8 cellular contexts compared by ENCODE assay signal in genomic region chr12:38907171-38907923, GRCh38. TPM values are rescaled to one million over a fixed set of nuclear protein-coding genes. Genes with fewer than 3 reads are reported as not detected.
DNase-seq lines count a peak whose midpoint lies in the region; ATAC-seq, FAIRE-seq and TF ChIP-seq lines count a peak whose summit lies in the region.

No MANE protein-coding gene starts in this region.

- 57% methylated on average over 6 of the region's 6 CpGs for WGBS in A549 (ENCODE audit: missing lambda C conversion rate)

- TF ChIP-seq POLR2A in A549 (IDR thresholded peaks at IDR 0.05; ENCODE audit: low read length): no peak

- TF ChIP-seq EP300 in A549 (IDR thresholded peaks at IDR 0.05): no peak

- CTCF ChIA-PET in A549 (lab: Yijun Ruan, JAX): interaction anchor here (0.6 to 3.5 kb wide), 25 partner anchors 8 to 853 kb away, joined by 3 to 17 read pairs (median 4); no protein-coding TSS in a partner anchor

- H3K27me3 ChIP-seq in HUES48 (ENCODE audit: control insufficient read depth, insufficient read depth, low read length) (peaks cover 12% of the 10 kb centered on the region; the same call in 1 of the 2 replicates), muscle layer of duodenum (ENCODE audit: low read depth, low read length) (no peaks in the 10 kb centered on the region)

- TF ChIP-seq RAD21 in A549 (conservative IDR thresholded peaks at IDR 0.05 in 1 of 2, IDR thresholded peaks at IDR 0.05 in 1 of 2): no peak

- H3K4me3 ChIP-seq in A549: peak overlapping the region; percentile 61
- H3K4me3 ChIP-seq in HUES48 (ENCODE audit: low read depth, low read length): peak overlapping the region; percentile 70
- H3K4me3 ChIP-seq in cardiac fibroblast (replicated peaks in 1 of 2; ENCODE audit: low read depth in 2 of 2, low read length in 2 of 2): peak overlapping the region; percentile 78 to 83
- peak overlapping the region; percentile 86 to 91 for H3K4me3 ChIP-seq in muscle layer of duodenum (ENCODE audit: low read depth in 1 of 2, low read length in 2 of 2)

- no peak for ATAC-seq in A549
- ATAC-seq in GM21528 (IDR thresholded peaks at IDR 0.05; ENCODE audit: low FRiP score, unreplicated experiment): no peak
- ATAC-seq in GM21619 (IDR thresholded peaks at IDR 0.05; ENCODE audit: unreplicated experiment): no peak

- H3K9ac ChIP-seq in HUES48 (ENCODE audit: low read depth, low read length): no peak overlapping the region

- no peaks in the 10 kb centered on the region for H3K36me3 ChIP-seq in HUES48 (ENCODE audit: control insufficient read depth, insufficient read depth, low read length)
- H3K36me3 ChIP-seq in muscle layer of duodenum (ENCODE audit: control insufficient read depth in 1 of 2, insufficient read depth in 2 of 2, low read length in 2 of 2): peaks cover 0 to 4% of the 10 kb centered on the region in 2 donors

- peak overlapping the region; percentile 85 to 96 for H3K27ac ChIP-seq in A549
- no peak overlapping the region for H3K27ac ChIP-seq in HUES48 (ENCODE audit: low read depth, low read length)
- H3K27ac ChIP-seq in muscle layer of duodenum (ENCODE audit: low read length): peak overlapping the region; percentile 96

- H3K4me2 ChIP-seq in A549: peak overlapping the region; percentile 91

- FAIRE-seq in A549 (lab: Jason Lieb, UNC): no peak

- TF ChIP-seq CTCF in A549 (IDR thresholded peaks at IDR 0.05) (no peak), cardiac fibroblast (IDR thresholded peaks at IDR 0.05; ENCODE audit: low read depth, low read length) (no peak)

- POLR2A ChIA-PET in A549 (lab: Yijun Ruan, JAX): interaction anchor here (2.5 kb wide), 1 partner anchor 15 kb away, joined by 12 read pairs; no protein-coding TSS in a partner anchor

- H3K9me3 ChIP-seq in A549 (no peaks in the 10 kb centered on the region), HUES48 (ENCODE audit: control insufficient read depth, insufficient read depth, low read length) (no peaks in the 10 kb centered on the region), muscle layer of duodenum (ENCODE audit: control insufficient read depth in 1 of 2, low read length in 2 of 2) (no peaks in the 10 kb centered on the region)

- peaks cover 20% of the 10 kb centered on the region; the same call in 2 of the 3 replicates for H3K4me1 ChIP-seq in A549
- H3K4me1 ChIP-seq in HUES48 (ENCODE audit: control insufficient read depth, insufficient read depth, low read length): peaks cover 14% of the 10 kb centered on the region; the same call in 1 of the 2 replicates
- no peaks in the 10 kb centered on the region for H3K4me1 ChIP-seq in muscle layer of duodenum (ENCODE audit: control insufficient read depth in 1 of 2, insufficient read depth in 2 of 2, low read length in 2 of 2)

- DNase-seq in A549 (ENCODE audit: low read depth in 1 of 2, low spot score in 1 of 2): no peak
- peak in 1 of 2 donors; percentile 22 for DNase-seq in cardiac fibroblast (ENCODE audit: low read depth in 2 of 2)
- DNase-seq in SIG-M5 treated with dmso at 0.1 percent for 504 hours (lab: John Stamatoyannopoulos, UW; ENCODE audit: unreplicated experiment): no peak
- DNase-seq in EL: no peak

TF ChIP-seq in A549, 52 proteins besides CTCF, POLR2A, EP300 and RAD21:
- TF ChIP-seq, protein P1, sequence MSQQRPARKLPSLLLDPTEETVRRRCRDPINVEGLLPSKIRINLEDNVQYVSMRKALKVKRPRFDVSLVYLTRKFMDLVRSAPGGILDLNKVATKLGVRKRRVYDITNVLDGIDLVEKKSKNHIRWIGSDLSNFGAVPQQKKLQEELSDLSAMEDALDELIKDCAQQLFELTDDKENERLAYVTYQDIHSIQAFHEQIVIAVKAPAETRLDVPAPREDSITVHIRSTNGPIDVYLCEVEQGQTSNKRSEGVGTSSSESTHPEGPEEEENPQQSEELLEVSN (IDR thresholded peaks at IDR 0.05; ENCODE audit: borderline replicate concordance, low read depth): no peak
- TF ChIP-seq HOXB13 (CRISPR knock-in tag; IDR thresholded peaks at IDR 0.05; ENCODE audit: low read depth): no peak
- no peak for TF ChIP-seq FOSB (CRISPR knock-in tag; IDR thresholded peaks at IDR 0.05)
- no peak for TF ChIP-seq ESRRA (IDR thresholded peaks at IDR 0.05; ENCODE audit: borderline replicate concordance, low read length)
- TF ChIP-seq BCL3 (IDR thresholded peaks at IDR 0.05): no peak
- no peak for TF ChIP-seq REST (IDR thresholded peaks at IDR 0.05)
- no peak for TF ChIP-seq HES2 (IDR thresholded peaks at IDR 0.05)
- TF ChIP-seq ZFP36 (IDR thresholded peaks at IDR 0.05; ENCODE audit: borderline replicate concordance, partially characterized antibody): no peak
- TF ChIP-seq GATA3 (IDR thresholded peaks at IDR 0.05; ENCODE audit: borderline replicate concordance): no peak
- TF ChIP-seq NR3C1 (IDR thresholded peaks at IDR 0.05): no peak
- no peak for TF ChIP-seq TFCP2L1 (CRISPR knock-in tag; IDR thresholded peaks at IDR 0.05)
- TF ChIP-seq RCOR1 (IDR thresholded peaks at IDR 0.05; ENCODE audit: low read depth, low read length): no peak
- no peak for TF ChIP-seq TP53 (CRISPR knock-in tag; IDR thresholded peaks at IDR 0.05)
- no peak for TF ChIP-seq PBX3 (IDR thresholded peaks at IDR 0.05)
- no peak for TF ChIP-seq CHD4 (IDR thresholded peaks at IDR 0.05; ENCODE audit: borderline replicate concordance)
- TF ChIP-seq SREBF2 (IDR thresholded peaks at IDR 0.05): no peak
- no peak for TF ChIP-seq BHLHE40 (IDR thresholded peaks at IDR 0.05; ENCODE audit: low read depth, low read length)
- no peak for TF ChIP-seq CBX8 (IDR thresholded peaks at IDR 0.05)
- no peak for TF ChIP-seq NFE2L2 (conservative IDR thresholded peaks at IDR 0.05; ENCODE audit: low read length)
- TF ChIP-seq CBX2 (IDR thresholded peaks at IDR 0.05; ENCODE audit: borderline replicate concordance, low read depth): no peak

RNA-seq across cellular contexts. Expression of gene CPNE8, which starts 2.0 kb away (rescaled TPM):
- polyA plus RNA-seq in A549 (2011; rRNA removed) (25.6 and 30.1 TPM in 2 replicates), A549 (2017; fragmentation: RNase III; extraction: RNeasy Plus Mini Kit Qiagen cat#74134 plus additional on column Dnase treatment) (7.5 to 8.0 TPM (median 7.6 TPM) in 3 replicates)
- polyA plus RNA-seq in A549 (2012; cell fraction: cytosol; rRNA removed): 2.9 and 3.1 TPM in 2 replicates
- 2.8 and 5.5 TPM in 2 replicates for polyA plus RNA-seq in A549 (2012; cell fraction: nucleus; rRNA removed)
- 19.0 and 19.1 TPM in 2 replicates for polyA minus RNA-seq in A549 (2011; rRNA and poly(A)+ RNA removed)
